Comparison of ENCODE assay signal across 11 cellular contexts in genomic region chr11:123122852-123123251, GRCh38.
DNase-seq lines count a peak whose midpoint lies in the region; ATAC-seq and TF ChIP-seq lines count a peak whose summit lies in the region.
"Had no signal": no experiment of that assay in that cellular context is flagged by ENCODE, and none has a peak within 500 bp of the region (broad histone marks: within the 10 kb centered on the region; RNA-seq: fewer than 3 reads in every experiment).

No MANE protein-coding gene starts in this region.

- no peak overlapping the region for H3K4me3 ChIP-seq in heart left ventricle

- H3K36me3 ChIP-seq in heart left ventricle, result no peaks in the 10 kb centered on the region

- H3K4me1 Mint-ChIP-seq in activated CD4-positive, alpha-beta T cell treated with anti-CD3 and anti-CD28 coated beads, Interleukin-2, amount 10 ng/mL, durations not matched to agents 24 days and 14 days, result peaks cover 8% of the 10 kb centered on the region
- H3K4me1 Mint-ChIP-seq in activated CD4-positive, alpha-beta T cell treated with anti-CD3 and anti-CD28 coated beads, Interleukin-2, amount 10 ng/mL, durations not matched to agents 7 days and 5 days, result peaks cover 4% of the 10 kb centered on the region

- POLR2A ChIA-PET in activated CD4-positive, alpha-beta T cell treated with anti-CD3 and anti-CD28 coated beads, Interleukin-2, amount 10 ng/mL, durations not matched to agents 7 days and 5 days (lab: Charles Lee), result no interaction called here

- no peak for TF ChIP-seq CTCF in heart left ventricle (IDR thresholded peaks at IDR 0.05)

- H3K27ac ChIP-seq in heart left ventricle, result peak overlapping the region in 7 of 12 donors; percentile 28 to 65 (median 43)

- CTCF ChIA-PET in activated CD4-positive, alpha-beta T cell treated with anti-CD3 and anti-CD28 coated beads, Interleukin-2, amount 10 ng/mL, durations not matched to agents 7 days and 5 days (lab: Charles Lee), result interaction anchor here (0.7 to 1.2 kb wide), 2 partner anchors 12 to 446 kb away, joined by 3 to 6 read pairs; no protein-coding TSS in a partner anchor

- H3K9me3 Mint-ChIP-seq in activated CD4-positive, alpha-beta T cell treated with anti-CD3 and anti-CD28 coated beads, Interleukin-2, amount 10 ng/mL, durations not matched to agents 24 days and 14 days, result no peaks in the 10 kb centered on the region
- H3K9me3 Mint-ChIP-seq in activated CD4-positive, alpha-beta T cell treated with anti-CD3 and anti-CD28 coated beads, Interleukin-2, amount 10 ng/mL, durations not matched to agents 7 days and 5 days, result no peaks in the 10 kb centered on the region
- H3K9me3 Mint-ChIP-seq: activated naive CD8-positive, alpha-beta T cell treated with anti-CD3 and anti-CD28 coated beads, Interleukin-2, amount 50 U/mL, for 24 hours had no signal

- 67 to 68% (median 68%) methylated on average over 7 of the region's 7 CpGs for WGBS in heart left ventricle, 4 donors

- intact Hi-C loops in heart left ventricle (cut with DNase I), result no loop called here
- intact Hi-C loops in sciatic nerve (cut with DNase I), result no loop called here
- intact Hi-C loops in head of caudate nucleus (cut with DNase I), result no loop called here
- intact Hi-C loops in activated CD4-positive, alpha-beta T cell treated with anti-CD3 and anti-CD28 coated beads, Interleukin-2, amount 10 ng/mL, durations not matched to agents 24 days and 14 days (cut with micrococcal nuclease), result no loop called here

- H3K4me1 ChIP-seq in heart left ventricle, result peaks cover 0 to 11% (median 0%) of the 10 kb centered on the region in 12 donors

- no peak overlapping the region for H3K4me3 Mint-ChIP-seq in activated CD4-positive, alpha-beta T cell treated with anti-CD3 and anti-CD28 coated beads, Interleukin-2, amount 10 ng/mL, durations not matched to agents 24 days and 14 days
- H3K4me3 Mint-ChIP-seq in activated CD4-positive, alpha-beta T cell treated with anti-CD3 and anti-CD28 coated beads, Interleukin-2, amount 10 ng/mL, durations not matched to agents 7 days and 5 days, result no peak overlapping the region
- H3K4me3 Mint-ChIP-seq: activated naive CD8-positive, alpha-beta T cell treated with anti-CD3 and anti-CD28 coated beads, Interleukin-2, amount 50 U/mL, for 24 hours had no signal

- H3K27me3 Mint-ChIP-seq in activated CD4-positive, alpha-beta T cell treated with anti-CD3 and anti-CD28 coated beads, Interleukin-2, amount 10 ng/mL, durations not matched to agents 24 days and 14 days, result peaks cover 8% of the 10 kb centered on the region
- H3K27me3 Mint-ChIP-seq in activated CD4-positive, alpha-beta T cell treated with anti-CD3 and anti-CD28 coated beads, Interleukin-2, amount 10 ng/mL, durations not matched to agents 7 days and 5 days, result peaks cover 6% of the 10 kb centered on the region

- no peaks in the 10 kb centered on the region for H3K36me3 Mint-ChIP-seq in activated CD4-positive, alpha-beta T cell treated with anti-CD3 and anti-CD28 coated beads, Interleukin-2, amount 10 ng/mL, durations not matched to agents 24 days and 14 days (ENCODE audit: low read depth)
- no peaks in the 10 kb centered on the region for H3K36me3 Mint-ChIP-seq in activated CD4-positive, alpha-beta T cell treated with anti-CD3 and anti-CD28 coated beads, Interleukin-2, amount 10 ng/mL, durations not matched to agents 7 days and 5 days (ENCODE audit: low read depth)

- H3K27ac Mint-ChIP-seq in activated CD4-positive, alpha-beta T cell treated with anti-CD3 and anti-CD28 coated beads, Interleukin-2, amount 10 ng/mL, durations not matched to agents 24 days and 14 days, result no peak overlapping the region
- no peak overlapping the region for H3K27ac Mint-ChIP-seq in activated CD4-positive, alpha-beta T cell treated with anti-CD3 and anti-CD28 coated beads, Interleukin-2, amount 10 ng/mL, durations not matched to agents 7 days and 5 days
- H3K27ac Mint-ChIP-seq: activated naive CD8-positive, alpha-beta T cell treated with anti-CD3 and anti-CD28 coated beads, Interleukin-2, amount 50 U/mL, for 24 hours had no signal

- no peak for TF ChIP-seq POLR2A in heart left ventricle (IDR thresholded peaks at IDR 0.05)

- peaks cover 0 to 25% (median 0%) of the 10 kb centered on the region in 9 donors for H3K27me3 ChIP-seq in heart left ventricle

- DNase-seq in EH (ENCODE audit: low read depth) (peak; percentile 32), amniotic epithelial cell (ENCODE audit: low read depth) (peak; percentile 44), heart left ventricle (no peak), sciatic nerve (ENCODE audit: low spot score) (no peak), NCI-H187 treated with DMSO at 0.1 percent for 48 hours (lab: John Stamatoyannopoulos, UW) (no peak), head of caudate nucleus (no peak)
- no peak for DNase-seq in activated CD4-positive, alpha-beta T cell treated with anti-CD3 and anti-CD28 coated beads, Interleukin-2, amount 10 ng/mL, durations not matched to agents 24 days and 14 days
- DNase-seq in activated CD4-positive, alpha-beta T cell treated with anti-CD3 and anti-CD28 coated beads, Interleukin-2, amount 10 ng/mL, durations not matched to agents 7 days and 5 days, result no peak
- DNase-seq: activated naive CD8-positive, alpha-beta T cell treated with anti-CD3 and anti-CD28 coated beads, Interleukin-2, amount 50 U/mL, for 24 hours; NCI-H1048; NCI-H446 had no signal

- no peak for ATAC-seq in heart left ventricle
- peak; percentile 68 for ATAC-seq in sciatic nerve
- ATAC-seq: activated naive CD8-positive, alpha-beta T cell treated with anti-CD3 and anti-CD28 coated beads, Interleukin-2, amount 50 U/mL, for 24 hours had no signal

- H3K9me3 ChIP-seq in heart left ventricle, result no peaks in the 10 kb centered on the region

Comparison
In these comparisons a context has a peak if more than half of its experiments do, and no peak if none do; other contexts are left out.
1. DNase-seq: peak in EH (single experiment) and amniotic epithelial cell (single experiment); none in heart left ventricle (0 of 5), sciatic nerve (single experiment), NCI-H187 treated with DMSO at 0.1 percent for 48 hours (single experiment), head of caudate nucleus (0 of 42), activated CD4-positive, alpha-beta T cell treated with anti-CD3 and anti-CD28 coated beads, Interleukin-2, amount 10 ng/mL, durations not matched to agents 24 days and 14 days (single experiment) and activated CD4-positive, alpha-beta T cell treated with anti-CD3 and anti-CD28 coated beads, Interleukin-2, amount 10 ng/mL, durations not matched to agents 7 days and 5 days (single experiment).